In genomic region chr10:6211341-6212265, GRCh38 we compare ENCODE assay signal across 10 cellular contexts. TPM values are rescaled to one million over a fixed set of nuclear protein-coding genes. Genes with fewer than 3 reads are reported as not detected.
DNase-seq lines count a peak whose midpoint lies in the region; ATAC-seq lines count a peak whose summit lies in the region.
"Had no signal": no experiment of that assay in that cellular context is flagged by ENCODE, and none has a peak within 500 bp of the region (broad histone marks: within the 10 kb centered on the region; RNA-seq: fewer than 3 reads in every experiment).

No MANE protein-coding gene starts in this region.

- ATAC-seq in left lobe of liver (peak; percentile 9), GM21423 (IDR thresholded peaks at IDR 0.05; ENCODE audit: unreplicated experiment) (no peak)
- ATAC-seq: activated CD8-positive, alpha-beta memory T cell treated with anti-CD3 and anti-CD28 coated beads, Interleukin-2, amount 10 ng/mL, durations not matched to agents 7 days and 5 days had no signal

- no peak overlapping the region for H3K4me3 ChIP-seq in HUES6 (ENCODE audit: low read depth, low read length)
- H3K4me3 ChIP-seq in ectodermal cell (ENCODE audit: insufficient read depth, low read depth, low read length): no peak overlapping the region
- H3K4me3 ChIP-seq in stomach smooth muscle (ENCODE audit: low read length in 2 of 2): peak overlapping the region; percentile 42 to 52
- H3K4me3 ChIP-seq: tibial nerve had no signal

- H3K36me3 ChIP-seq in HUES6 (ENCODE audit: control insufficient read depth, insufficient read depth, low read length) (peaks cover 37% of the 10 kb centered on the region), ectodermal cell (ENCODE audit: control insufficient read depth, insufficient read depth, low read length) (peaks cover 28% of the 10 kb centered on the region), stomach smooth muscle (ENCODE audit: control insufficient read depth in 2 of 2, insufficient read depth in 2 of 2, low read length in 2 of 2) (peaks cover 17 to 26% of the 10 kb centered on the region in 2 donors)

- 54 to 58% methylated on average over 24 of the region's 24 CpGs for WGBS in ectodermal cell, 2 experiments

- H3K9ac ChIP-seq in HUES6 (ENCODE audit: low read length) (peak overlapping the region; percentile 51), stomach smooth muscle (ENCODE audit: low read length in 2 of 2) (peak overlapping the region; percentile 29 to 44)

- H3K27ac ChIP-seq in HUES6 (ENCODE audit: low read depth, low read length): no peak overlapping the region
- H3K27ac ChIP-seq in ectodermal cell (ENCODE audit: insufficient read depth, low read depth, low read length, poor library complexity, severe bottlenecking): peak overlapping the region; percentile 61
- peak overlapping the region; percentile 82 for H3K27ac ChIP-seq in stomach smooth muscle (ENCODE audit: low read length)

- H3K9me3 ChIP-seq in HUES6 (ENCODE audit: control insufficient read depth, insufficient read depth, low read depth, low read length) (no peaks in the 10 kb centered on the region), ectodermal cell (ENCODE audit: control insufficient read depth, low read length) (no peaks in the 10 kb centered on the region), stomach smooth muscle (ENCODE audit: control insufficient read depth in 2 of 2, low read length in 2 of 2) (no peaks in the 10 kb centered on the region)
- H3K9me3 ChIP-seq: tibial nerve had no signal

- H3K27me3 ChIP-seq in HUES6 (ENCODE audit: control insufficient read depth, insufficient read depth, low read length) (no peaks in the 10 kb centered on the region), ectodermal cell (ENCODE audit: control insufficient read depth, insufficient read depth, low read length, poor library complexity, severe bottlenecking) (no peaks in the 10 kb centered on the region), stomach smooth muscle (ENCODE audit: control insufficient read depth in 1 of 2, insufficient read depth in 2 of 2, low read length in 2 of 2) (no peaks in the 10 kb centered on the region)
- H3K27me3 ChIP-seq: tibial nerve had no signal

- intact Hi-C loops in posterior vena cava (cut with DNase I): no loop called here

- DNase-seq in left lobe of liver (ENCODE audit: low spot score): no peak
- DNase-seq in T-helper 2 cell: no peak
- no peak for DNase-seq in posterior vena cava (ENCODE audit: low spot score)
- no peak for DNase-seq in SW480 (ENCODE audit: low spot score)
- DNase-seq: activated CD8-positive, alpha-beta memory T cell treated with anti-CD3 and anti-CD28 coated beads, Interleukin-2, amount 10 ng/mL, durations not matched to agents 7 days and 5 days had no signal

- H3K4me1 ChIP-seq in HUES6 (ENCODE audit: control insufficient read depth, insufficient read depth, low read length) (peaks cover 18% of the 10 kb centered on the region; the same call in 1 of the 2 replicates), ectodermal cell (ENCODE audit: control insufficient read depth, insufficient read depth, low read length) (peaks cover 23% of the 10 kb centered on the region), stomach smooth muscle (ENCODE audit: control insufficient read depth, insufficient read depth, low read length) (peaks cover 17% of the 10 kb centered on the region)

RNA-seq across cellular contexts. Expression of gene PFKFB3, which starts 8.9 kb away (rescaled TPM):
- 26.3 TPM for polyA plus RNA-seq in ectodermal cell (2013, experiment 1 of 4)
- 33.7 TPM for polyA plus RNA-seq in ectodermal cell (2013, experiment 2 of 4)
- polyA plus RNA-seq in ectodermal cell (2013, experiment 3 of 4): 19.5 TPM
- 21.0 TPM for polyA plus RNA-seq in ectodermal cell (2013, experiment 4 of 4)
- 39.2 TPM for total RNA-seq in left lobe of liver
- total RNA-seq in posterior vena cava: 10 to 100 TPM; 33.2 to 43.1 TPM

Comparison
In these comparisons a context has a peak if more than half of its experiments do, and no peak if none do; other contexts are left out.
1. H3K4me3 ChIP-seq: peak in stomach smooth muscle (2 of 2); none in HUES6 (single experiment) and ectodermal cell (single experiment).